In the genomic region with DNA sequence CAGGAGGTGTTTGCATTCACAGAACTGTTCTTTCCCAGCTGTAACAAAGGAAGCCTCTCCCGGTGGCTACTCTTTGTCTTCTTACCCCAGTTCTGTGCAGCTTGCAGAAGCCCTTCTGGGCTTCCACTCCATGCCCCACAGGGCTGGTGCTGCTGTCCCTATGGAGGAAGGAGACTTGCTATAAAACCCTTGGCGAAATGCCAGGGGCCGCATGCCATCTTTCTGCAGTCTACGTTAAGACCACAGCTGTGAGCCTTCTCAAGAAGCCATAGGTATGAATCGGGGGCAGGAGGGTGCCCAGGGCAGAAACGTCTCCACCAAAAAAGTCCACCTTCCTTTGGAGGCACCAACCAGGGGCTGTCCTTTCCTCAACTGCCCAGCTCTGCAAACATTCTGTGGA, we compare ENCODE assay signal across 23 cellular contexts. TPM values are rescaled to one million over a fixed set of nuclear protein-coding genes. Genes with fewer than 3 reads are reported as not detected.
A peak's percentile ranks its signal among the peaks of the same experiment; 100 is the strongest.
DNase-seq lines count a peak whose midpoint lies in the region; ATAC-seq and TF ChIP-seq lines count a peak whose summit lies in the region.
"Had no signal": no experiment of that assay in that cellular context is flagged by ENCODE, and none has a peak within 500 bp of the region (broad histone marks: within the 10 kb centered on the region; RNA-seq: fewer than 3 reads in every experiment).

No MANE protein-coding gene starts in this region.

- H3K27me3 ChIP-seq in body of pancreas, result no peaks in the 10 kb centered on the region
- H3K27me3 ChIP-seq: sigmoid colon, SJSA1 had no signal

- H3K27me3 Mint-ChIP-seq in activated naive CD4-positive, alpha-beta T cell treated with anti-CD3 and anti-CD28 coated beads, Interleukin-2, amount 50 U/mL, for 24 hours, result no peaks in the 10 kb centered on the region
- no peaks in the 10 kb centered on the region for H3K27me3 Mint-ChIP-seq in stimulated activated naive B cell treated with anti-CD40 and anti-IgM and Interleukin-4, amounts not matched to agents 10 μg/mL and 1 μg/mL and 100 μg/mL, for 72 hours
- H3K27me3 Mint-ChIP-seq: CD8-positive, alpha-beta memory T cell; progenitor cell of endocrine pancreas had no signal

- ATAC-seq in body of pancreas (no peak), GM19463 (IDR thresholded peaks at IDR 0.05; ENCODE audit: unreplicated experiment) (no peak), HG03097 (IDR thresholded peaks at IDR 0.05; ENCODE audit: low FRiP score, unreplicated experiment) (no peak)
- ATAC-seq in stimulated activated naive B cell treated with anti-CD40 and anti-IgM and Interleukin-4, amounts not matched to agents 10 μg/mL and 1 μg/mL and 100 μg/mL, for 72 hours (replicated peaks), result no peak

- DNase-seq in activated naive CD4-positive, alpha-beta T cell (lab: John Stamatoyannopoulos, UW), result no peak
- DNase-seq in NCI-H2171 (lab: John Stamatoyannopoulos, UW) (peak; percentile 14), body of pancreas (peak; percentile 23 to 66 (median 40)), AG08396 (ENCODE audit: low spot score) (no peak)
- no peak for DNase-seq in stimulated activated naive B cell treated with anti-CD40 and anti-IgM and Interleukin-4, amounts not matched to agents 10 μg/mL and 1 μg/mL and 100 μg/mL, for 72 hours
- DNase-seq: activated CD4-positive, alpha-beta T cell treated with anti-CD3 and anti-CD28 coated beads, Interleukin-2, amount 50 U/mL, for 48 hours; activated CD8-positive, alpha-beta memory T cell treated with anti-CD3 and anti-CD28 coated beads, Interleukin-2, amount 50 U/mL, for 48 hours; activated effector memory CD4-positive, alpha-beta T cell treated with anti-CD3 and anti-CD28 coated beads, Interleukin-2, amount 50 U/mL, for 16 hours; CD8-positive, alpha-beta memory T cell; cerebellar nuclear complex; DMS53; GDM1; immature natural killer cell; NCI-H1092 treated with DMSO at 0.1 percent for 48 hours; NCI-H1930; sigmoid colon; stimulated activated CD4-positive, alpha-beta T cell treated with anti-CD3 and anti-CD28 coated beads, Interleukin-4, amount 100 ng/mL, for 24 hours; stimulated activated naive CD4-positive, alpha-beta T cell treated with Interleukin-2 at 50 U/mL for 16 hours had no signal

- no peaks in the 10 kb centered on the region for H3K36me3 ChIP-seq in body of pancreas (replicated peaks in 1 of 2; ENCODE audit: insufficient read depth in 1 of 2, low read depth in 2 of 2)
- H3K36me3 ChIP-seq: SJSA1 had no signal

- TF ChIP-seq POLR2A in body of pancreas (IDR thresholded peaks at IDR 0.05), result no peak

- no peak overlapping the region for H3K4me3 Mint-ChIP-seq in activated naive CD4-positive, alpha-beta T cell treated with anti-CD3 and anti-CD28 coated beads, Interleukin-2, amount 50 U/mL, for 24 hours
- H3K4me3 Mint-ChIP-seq in stimulated activated naive B cell treated with anti-CD40 and anti-IgM and Interleukin-4, amounts not matched to agents 10 μg/mL and 1 μg/mL and 100 μg/mL, for 72 hours, result no peak overlapping the region
- H3K4me3 Mint-ChIP-seq: CD8-positive, alpha-beta memory T cell; immature natural killer cell had no signal

- H3K36me3 Mint-ChIP-seq in activated naive CD4-positive, alpha-beta T cell treated with anti-CD3 and anti-CD28 coated beads, Interleukin-2, amount 50 U/mL, for 24 hours, result peaks cover 7% of the 10 kb centered on the region
- H3K36me3 Mint-ChIP-seq in stimulated activated naive B cell treated with anti-CD40 and anti-IgM and Interleukin-4, amounts not matched to agents 10 μg/mL and 1 μg/mL and 100 μg/mL, for 72 hours, result peaks cover 59 to 74% of the 10 kb centered on the region in 2 donors

- intact Hi-C loops in body of pancreas (cut with DNase I), result no loop called here

- peaks cover 12% of the 10 kb centered on the region for H3K4me1 Mint-ChIP-seq in activated naive CD4-positive, alpha-beta T cell treated with anti-CD3 and anti-CD28 coated beads, Interleukin-2, amount 50 U/mL, for 24 hours
- H3K4me1 Mint-ChIP-seq in stimulated activated naive B cell treated with anti-CD40 and anti-IgM and Interleukin-4, amounts not matched to agents 10 μg/mL and 1 μg/mL and 100 μg/mL, for 72 hours, result peaks cover 18 to 25% of the 10 kb centered on the region in 2 donors
- H3K4me1 Mint-ChIP-seq: immature natural killer cell had no signal

- TF ChIP-seq CTCF in body of pancreas (IDR thresholded peaks at IDR 0.05), result no peak

- no peaks in the 10 kb centered on the region for H3K4me1 ChIP-seq in body of pancreas
- H3K4me1 ChIP-seq: sigmoid colon, SJSA1 had no signal

- no peak overlapping the region for H3K27ac ChIP-seq in body of pancreas
- H3K27ac ChIP-seq: sigmoid colon, SJSA1 had no signal

- peak overlapping the region; percentile 31 for H3K27ac Mint-ChIP-seq in activated naive CD4-positive, alpha-beta T cell treated with anti-CD3 and anti-CD28 coated beads, Interleukin-2, amount 50 U/mL, for 24 hours
- peak overlapping the region; percentile 11 for H3K27ac Mint-ChIP-seq in stimulated activated naive B cell treated with anti-CD40 and anti-IgM and Interleukin-4, amounts not matched to agents 10 μg/mL and 1 μg/mL and 100 μg/mL, for 72 hours
- H3K27ac Mint-ChIP-seq: immature natural killer cell, progenitor cell of endocrine pancreas had no signal

- H3K9me3 Mint-ChIP-seq in activated naive CD4-positive, alpha-beta T cell treated with anti-CD3 and anti-CD28 coated beads, Interleukin-2, amount 50 U/mL, for 24 hours, result no peaks in the 10 kb centered on the region
- H3K9me3 Mint-ChIP-seq in stimulated activated naive B cell treated with anti-CD40 and anti-IgM and Interleukin-4, amounts not matched to agents 10 μg/mL and 1 μg/mL and 100 μg/mL, for 72 hours, result no peaks in the 10 kb centered on the region
- H3K9me3 Mint-ChIP-seq: CD8-positive, alpha-beta memory T cell; immature natural killer cell had no signal

- WGBS in body of pancreas, 2 donors, result 24 to 36% methylated on average over 6 of the region's 6 CpGs

- no peaks in the 10 kb centered on the region for H3K9me3 ChIP-seq in body of pancreas
- H3K9me3 ChIP-seq: sigmoid colon, SJSA1 had no signal

- no peak overlapping the region for H3K4me3 ChIP-seq in body of pancreas
- H3K4me3 ChIP-seq: sigmoid colon, SJSA1 had no signal

RNA-seq across cellular contexts. Expression of a gene that starts 41.0 kb away (rescaled TPM):
- total RNA-seq in body of pancreas, result 1 to 10 TPM; 2.6 to 5.7 TPM

Comparison
In these comparisons a context has a peak if more than half of its experiments do, and no peak if none do; other contexts are left out.
1. DNase-seq: peak in NCI-H2171 (single experiment) and body of pancreas (4 of 4); none in activated naive CD4-positive, alpha-beta T cell (0 of 4), stimulated activated naive B cell treated with anti-CD40 and anti-IgM and Interleukin-4, amounts not matched to agents 10 μg/mL and 1 μg/mL and 100 μg/mL, for 72 hours (single experiment) and AG08396 (single experiment).